In genomic region chr2:25566694-25567093, GRCh38 we compare ENCODE assay signal across 8 cellular contexts.
DNase-seq lines count a peak whose midpoint lies in the region; ATAC-seq, FAIRE-seq and TF ChIP-seq lines count a peak whose summit lies in the region.

No MANE protein-coding gene starts in this region.

- TF ChIP-seq RAD21 in GM12878 (IDR thresholded peaks at IDR 0.05; ENCODE audit: insufficient read depth, low read depth, low read length) = no peak

- RAD21 ChIA-PET in GM12878 (lab: Charles Lee; ENCODE audit: unreplicated experiment) = interaction anchor here (0.6 to 4.0 kb wide), 45 partner anchors 9 to 591 kb away, joined by 3 to 35 read pairs (median 5); partner anchors contain the start of gene DNMT3A

- H3K4me1 ChIP-seq in GM12878 (ENCODE audit: control insufficient read depth, insufficient read depth, low read length) = peaks cover 29% of the 10 kb centered on the region

- BruUV-seq in GM12878 (replicated peaks; lab: Mats Ljungman, UMichigan) = no TSS peak

- SMC1A ChIA-PET in GM12878 (lab: Charles Lee; ENCODE audit: uncharacterized antibody, unreplicated experiment) = interaction anchor here (0.7 to 4.0 kb wide), 60 partner anchors 9 to 592 kb away, joined by 3 to 33 read pairs (median 4); partner anchors contain the start of genes DNMT3A and POMC

- H3K27me3 Mint-ChIP-seq in activated CD4-positive, alpha-beta T cell treated with anti-CD3 and anti-CD28 coated beads, Interleukin-2, amount 10 ng/mL, durations not matched to agents 24 days and 14 days = no peaks in the 10 kb centered on the region
- no peaks in the 10 kb centered on the region for H3K27me3 Mint-ChIP-seq in stimulated activated naive CD8-positive, alpha-beta T cell treated with anti-CD3 and anti-CD28 coated beads, Interleukin-15, Interleukin-2, amounts not matched to agents 100 ng/mL and 50 ng/mL, for 24 hours

- ATAC-seq in HG03354 (IDR thresholded peaks at IDR 0.05; ENCODE audit: poor library complexity, severe bottlenecking, unreplicated experiment) (peak; percentile 69), GM12878 (peak; percentile 97), HG03565 (IDR thresholded peaks at IDR 0.05; ENCODE audit: unreplicated experiment) (no peak)

- CTCF ChIA-PET in GM12878 (lab: Yijun Ruan, JAX) = interaction anchor here (0.6 to 3.9 kb wide), 56 partner anchors 9 to 593 kb away, joined by 3 to 41 read pairs (median 5); partner anchors contain the start of gene DNMT3A

- intact Hi-C loops in activated CD4-positive, alpha-beta T cell treated with anti-CD3 and anti-CD28 coated beads, Interleukin-2, amount 10 ng/mL, durations not matched to agents 24 days and 14 days (cut with micrococcal nuclease) = loop anchor here (1.0 to 2.0 kb wide), 3 partner anchors 44 to 224 kb away; no protein-coding TSS in a partner anchor
- intact Hi-C loops in GM12878 (cut with micrococcal nuclease; ENCODE audit: unreplicated experiment) = loop anchor here (1.0 to 10.0 kb wide), 9 partner anchors 44 to 592 kb away; partner anchors contain the start of genes DNAJC27 and DNMT3A

- in situ Hi-C loops in GM12878 (cut with MboI) = no loop called here

- DNase-seq in activated CD4-positive, alpha-beta T cell treated with anti-CD3 and anti-CD28 coated beads, Interleukin-2, amount 10 ng/mL, durations not matched to agents 24 days and 14 days = peak; percentile 65
- DNase-seq in activated CD4-positive, alpha-beta T cell treated with anti-CD3 and anti-CD28 coated beads for 48 hours = no peak
- DNase-seq in GM12878 (ENCODE audit: low read depth, low spot score) = peak; percentile 75
- no peak for DNase-seq in activated CD4-positive, CD25-positive, alpha-beta regulatory T cell treated with anti-CD3 and anti-CD28 coated beads, Interleukin-2, amount 50 U/mL, for 72 hours
- no peak for DNase-seq in NK-92 (lab: John Stamatoyannopoulos, UW; ENCODE audit: unreplicated experiment)

- no peaks in the 10 kb centered on the region for H4K20me1 ChIP-seq in GM12878 (ENCODE audit: control insufficient read depth, insufficient read depth)

- TF ChIP-seq EP300 in GM12878 (IDR thresholded peaks at IDR 0.05; ENCODE audit: borderline replicate concordance in 1 of 2, control insufficient read depth in 1 of 2, low read depth in 2 of 2, low read length in 2 of 2) = peak in 1 of 2 experiments; percentile 42; a peak in 1 of 4 replicates

- H3K27ac Mint-ChIP-seq in activated CD4-positive, alpha-beta T cell treated with anti-CD3 and anti-CD28 coated beads, Interleukin-2, amount 10 ng/mL, durations not matched to agents 24 days and 14 days = no peak overlapping the region
- H3K27ac Mint-ChIP-seq in stimulated activated naive CD8-positive, alpha-beta T cell treated with anti-CD3 and anti-CD28 coated beads, Interleukin-15, Interleukin-2, amounts not matched to agents 100 ng/mL and 50 ng/mL, for 24 hours = peak overlapping the region; percentile 34

- TF ChIP-seq CTCF in GM12878 (IDR thresholded peaks at IDR 0.05 in 2 of 3, conservative IDR thresholded peaks at IDR 0.05 in 1 of 3; ENCODE audit: control insufficient read depth in 2 of 3, extremely low read depth in 1 of 3, insufficient read depth in 1 of 3, low read depth in 3 of 3, low read length in 3 of 3) = no peak

- peaks cover 19% of the 10 kb centered on the region for H3K4me1 Mint-ChIP-seq in activated CD4-positive, alpha-beta T cell treated with anti-CD3 and anti-CD28 coated beads, Interleukin-2, amount 10 ng/mL, durations not matched to agents 24 days and 14 days
- H3K4me1 Mint-ChIP-seq in stimulated activated naive CD8-positive, alpha-beta T cell treated with anti-CD3 and anti-CD28 coated beads, Interleukin-15, Interleukin-2, amounts not matched to agents 100 ng/mL and 50 ng/mL, for 24 hours (ENCODE audit: low read depth) = peaks cover 31% of the 10 kb centered on the region

- FAIRE-seq in GM12878 (lab: Jason Lieb, UNC) = peak; percentile 86

- peaks cover 3% of the 10 kb centered on the region for H3K36me3 Mint-ChIP-seq in activated CD4-positive, alpha-beta T cell treated with anti-CD3 and anti-CD28 coated beads, Interleukin-2, amount 10 ng/mL, durations not matched to agents 24 days and 14 days (ENCODE audit: low read depth)
- peaks cover 4% of the 10 kb centered on the region for H3K36me3 Mint-ChIP-seq in stimulated activated naive CD8-positive, alpha-beta T cell treated with anti-CD3 and anti-CD28 coated beads, Interleukin-15, Interleukin-2, amounts not matched to agents 100 ng/mL and 50 ng/mL, for 24 hours (ENCODE audit: low read depth)

- peak overlapping the region; percentile 70 for H3K4me2 ChIP-seq in GM12878 (ENCODE audit: control insufficient read depth, insufficient read depth)

- H3K4me3 Mint-ChIP-seq in activated CD4-positive, alpha-beta T cell treated with anti-CD3 and anti-CD28 coated beads, Interleukin-2, amount 10 ng/mL, durations not matched to agents 24 days and 14 days = no peak overlapping the region
- no peak overlapping the region for H3K4me3 Mint-ChIP-seq in stimulated activated naive CD8-positive, alpha-beta T cell treated with anti-CD3 and anti-CD28 coated beads, Interleukin-15, Interleukin-2, amounts not matched to agents 100 ng/mL and 50 ng/mL, for 24 hours

- H3K9me3 Mint-ChIP-seq in activated CD4-positive, alpha-beta T cell treated with anti-CD3 and anti-CD28 coated beads, Interleukin-2, amount 10 ng/mL, durations not matched to agents 24 days and 14 days = peaks cover 5% of the 10 kb centered on the region
- H3K9me3 Mint-ChIP-seq in stimulated activated naive CD8-positive, alpha-beta T cell treated with anti-CD3 and anti-CD28 coated beads, Interleukin-15, Interleukin-2, amounts not matched to agents 100 ng/mL and 50 ng/mL, for 24 hours = no peaks in the 10 kb centered on the region

- H3K9me3 ChIP-seq in GM12878 (replicated peaks; ENCODE audit: control insufficient read depth, insufficient read depth, low read length) = no peaks in the 10 kb centered on the region; the same call in 2 of the 3 replicates

- TF ChIP-seq POLR2A in GM12878 (IDR thresholded peaks at IDR 0.05; ENCODE audit: low read depth, low read length) = no peak; the same call in 1 of the 2 replicates

- H3K36me3 ChIP-seq in GM12878 (ENCODE audit: control insufficient read depth in 2 of 2, insufficient read depth in 2 of 2, low read length in 1 of 2) = no peaks in the 10 kb centered on the region

- peak overlapping the region; percentile 77 for H2AFZ ChIP-seq in GM12878 (ENCODE audit: control insufficient read depth, low read depth, low read length)

- H3K27me3 ChIP-seq in GM12878 (replicated peaks in 1 of 2; ENCODE audit: control insufficient read depth in 2 of 2, insufficient read depth in 2 of 2, low read length in 1 of 2) = no peaks in the 10 kb centered on the region

- no peak overlapping the region for H3K4me3 ChIP-seq in GM12878

- peak overlapping the region; percentile 75 for H3K27ac ChIP-seq in GM12878 (ENCODE audit: control insufficient read depth, insufficient read depth)

- 13% methylated on average over 2 of the region's 2 CpGs for WGBS in GM12878 (ENCODE audit: insufficient coverage, insufficient replicate concordance, low lambda C conversion rate, missing lambda C conversion rate)

- peak overlapping the region; percentile 23; the same call in 1 of the 2 replicates for H3K9ac ChIP-seq in GM12878 (ENCODE audit: control insufficient read depth, insufficient read depth, low read length)

- no peaks in the 10 kb centered on the region for H3K79me2 ChIP-seq in GM12878 (ENCODE audit: control insufficient read depth, insufficient read depth, low read length)

- POLR2A ChIA-PET in GM12878 (lab: Charles Lee) = interaction anchor here (0.7 to 2.1 kb wide), 12 partner anchors 8 to 251 kb away, joined by 3 to 17 read pairs (median 4); partner anchors contain the start of gene DNMT3A

TF ChIP-seq in GM12878, 131 proteins besides CTCF, POLR2A, EP300 and RAD21 (continues in another document):
- TF ChIP-seq ATF7 (IDR thresholded peaks at IDR 0.05; ENCODE audit: low read depth) = 0 out of 2 replicates have a peak, but pooled peaks have one; percentile 18
- 0 out of 2 replicates have a peak, but pooled peaks have one; percentile 33 for TF ChIP-seq IRF4 (IDR thresholded peaks at IDR 0.05; ENCODE audit: low read depth, low read length)
- TF ChIP-seq BCL11A (IDR thresholded peaks at IDR 0.05; ENCODE audit: low read depth, low read length) = no peak
- 0 out of 2 replicates have a peak, but pooled peaks have one; percentile 32 for TF ChIP-seq PAX5 (IDR thresholded peaks at IDR 0.05; ENCODE audit: borderline replicate concordance, low read depth, low read length)
- 0 out of 2 replicates have a peak, but pooled peaks have one; percentile 59 for TF ChIP-seq MXI1 (IDR thresholded peaks at IDR 0.05; ENCODE audit: low read depth, low read length)
- 0 out of 2 replicates have a peak, but pooled peaks have one; percentile 20 for TF ChIP-seq GABPA (IDR thresholded peaks at IDR 0.05; ENCODE audit: low read depth)
- no peak for TF ChIP-seq KDM1A (IDR thresholded peaks at IDR 0.05; ENCODE audit: borderline replicate concordance)
- TF ChIP-seq ZBED1 (IDR thresholded peaks at IDR 0.05; ENCODE audit: borderline replicate concordance) = no peak
- TF ChIP-seq IKZF2 (IDR thresholded peaks at IDR 0.05) = peak; percentile 74 to 76
- TF ChIP-seq MTA2 (IDR thresholded peaks at IDR 0.05; ENCODE audit: low read depth) = peak; percentile 28; the same call in 1 of the 2 replicates
- TF ChIP-seq, protein P1, sequence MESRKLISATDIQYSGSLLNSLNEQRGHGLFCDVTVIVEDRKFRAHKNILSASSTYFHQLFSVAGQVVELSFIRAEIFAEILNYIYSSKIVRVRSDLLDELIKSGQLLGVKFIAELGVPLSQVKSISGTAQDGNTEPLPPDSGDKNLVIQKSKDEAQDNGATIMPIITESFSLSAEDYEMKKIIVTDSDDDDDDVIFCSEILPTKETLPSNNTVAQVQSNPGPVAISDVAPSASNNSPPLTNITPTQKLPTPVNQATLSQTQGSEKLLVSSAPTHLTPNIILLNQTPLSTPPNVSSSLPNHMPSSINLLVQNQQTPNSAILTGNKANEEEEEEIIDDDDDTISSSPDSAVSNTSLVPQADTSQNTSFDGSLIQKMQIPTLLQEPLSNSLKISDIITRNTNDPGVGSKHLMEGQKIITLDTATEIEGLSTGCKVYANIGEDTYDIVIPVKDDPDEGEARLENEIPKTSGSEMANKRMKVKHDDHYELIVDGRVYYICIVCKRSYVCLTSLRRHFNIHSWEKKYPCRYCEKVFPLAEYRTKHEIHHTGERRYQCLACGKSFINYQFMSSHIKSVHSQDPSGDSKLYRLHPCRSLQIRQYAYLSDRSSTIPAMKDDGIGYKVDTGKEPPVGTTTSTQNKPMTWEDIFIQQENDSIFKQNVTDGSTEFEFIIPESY (IDR thresholded peaks at IDR 0.05) = no peak

Comparison
In these comparisons a context has a peak if more than half of its experiments do, and no peak if none do; other contexts are left out.
1. DNase-seq: peak in activated CD4-positive, alpha-beta T cell treated with anti-CD3 and anti-CD28 coated beads, Interleukin-2, amount 10 ng/mL, durations not matched to agents 24 days and 14 days (single experiment) and GM12878 (single experiment); none in activated CD4-positive, alpha-beta T cell treated with anti-CD3 and anti-CD28 coated beads for 48 hours (single experiment), activated CD4-positive, CD25-positive, alpha-beta regulatory T cell treated with anti-CD3 and anti-CD28 coated beads, Interleukin-2, amount 50 U/mL, for 72 hours (single experiment) and NK-92 (single experiment).